In the genomic region with DNA sequence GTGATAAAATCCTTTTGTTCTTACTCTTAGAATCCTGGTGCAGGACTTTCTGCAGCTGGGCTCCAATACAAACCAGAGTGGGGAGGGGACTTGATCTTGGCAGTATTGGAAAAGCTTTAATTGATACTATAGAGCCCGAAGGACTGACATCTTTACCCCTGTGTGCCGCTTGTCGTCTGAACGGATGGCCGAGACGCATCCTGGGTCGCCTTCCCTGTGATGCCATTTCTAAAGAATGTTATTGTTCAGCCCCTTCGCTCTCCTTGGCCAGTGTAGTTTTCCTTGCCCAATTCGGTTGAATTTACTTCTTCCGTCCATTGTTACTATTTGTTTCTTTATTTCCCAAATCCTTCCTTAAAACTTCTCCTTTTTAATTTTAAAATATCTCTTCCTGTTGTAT, we compare ENCODE assay signal across 1 cellular context.
TF ChIP-seq lines count a peak whose summit lies in the region.

No MANE protein-coding gene starts in this region.

TF ChIP-seq in SK-N-SH, 30 proteins besides CTCF, POLR2A, EP300 and RAD21 (continued from another document):
- TF ChIP-seq, protein P1, sequence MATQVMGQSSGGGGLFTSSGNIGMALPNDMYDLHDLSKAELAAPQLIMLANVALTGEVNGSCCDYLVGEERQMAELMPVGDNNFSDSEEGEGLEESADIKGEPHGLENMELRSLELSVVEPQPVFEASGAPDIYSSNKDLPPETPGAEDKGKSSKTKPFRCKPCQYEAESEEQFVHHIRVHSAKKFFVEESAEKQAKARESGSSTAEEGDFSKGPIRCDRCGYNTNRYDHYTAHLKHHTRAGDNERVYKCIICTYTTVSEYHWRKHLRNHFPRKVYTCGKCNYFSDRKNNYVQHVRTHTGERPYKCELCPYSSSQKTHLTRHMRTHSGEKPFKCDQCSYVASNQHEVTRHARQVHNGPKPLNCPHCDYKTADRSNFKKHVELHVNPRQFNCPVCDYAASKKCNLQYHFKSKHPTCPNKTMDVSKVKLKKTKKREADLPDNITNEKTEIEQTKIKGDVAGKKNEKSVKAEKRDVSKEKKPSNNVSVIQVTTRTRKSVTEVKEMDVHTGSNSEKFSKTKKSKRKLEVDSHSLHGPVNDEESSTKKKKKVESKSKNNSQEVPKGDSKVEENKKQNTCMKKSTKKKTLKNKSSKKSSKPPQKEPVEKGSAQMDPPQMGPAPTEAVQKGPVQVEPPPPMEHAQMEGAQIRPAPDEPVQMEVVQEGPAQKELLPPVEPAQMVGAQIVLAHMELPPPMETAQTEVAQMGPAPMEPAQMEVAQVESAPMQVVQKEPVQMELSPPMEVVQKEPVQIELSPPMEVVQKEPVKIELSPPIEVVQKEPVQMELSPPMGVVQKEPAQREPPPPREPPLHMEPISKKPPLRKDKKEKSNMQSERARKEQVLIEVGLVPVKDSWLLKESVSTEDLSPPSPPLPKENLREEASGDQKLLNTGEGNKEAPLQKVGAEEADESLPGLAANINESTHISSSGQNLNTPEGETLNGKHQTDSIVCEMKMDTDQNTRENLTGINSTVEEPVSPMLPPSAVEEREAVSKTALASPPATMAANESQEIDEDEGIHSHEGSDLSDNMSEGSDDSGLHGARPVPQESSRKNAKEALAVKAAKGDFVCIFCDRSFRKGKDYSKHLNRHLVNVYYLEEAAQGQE (IDR thresholded peaks at IDR 0.05; ENCODE audit: low read depth, low read length), result no peak
- TF ChIP-seq, protein P2, sequence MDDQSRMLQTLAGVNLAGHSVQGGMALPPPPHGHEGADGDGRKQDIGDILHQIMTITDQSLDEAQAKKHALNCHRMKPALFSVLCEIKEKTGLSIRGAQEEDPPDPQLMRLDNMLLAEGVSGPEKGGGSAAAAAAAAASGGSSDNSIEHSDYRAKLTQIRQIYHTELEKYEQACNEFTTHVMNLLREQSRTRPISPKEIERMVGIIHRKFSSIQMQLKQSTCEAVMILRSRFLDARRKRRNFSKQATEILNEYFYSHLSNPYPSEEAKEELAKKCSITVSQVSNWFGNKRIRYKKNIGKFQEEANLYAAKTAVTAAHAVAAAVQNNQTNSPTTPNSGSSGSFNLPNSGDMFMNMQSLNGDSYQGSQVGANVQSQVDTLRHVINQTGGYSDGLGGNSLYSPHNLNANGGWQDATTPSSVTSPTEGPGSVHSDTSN (IDR thresholded peaks at IDR 0.05), result no peak
- TF ChIP-seq TEAD4 (IDR thresholded peaks at IDR 0.05; ENCODE audit: borderline replicate concordance, insufficient read depth), result no peak
- no peak for TF ChIP-seq TAF1 (IDR thresholded peaks at IDR 0.05; ENCODE audit: borderline replicate concordance, low read depth, low read length)
